Comparison of ENCODE assay signal across 14 cellular contexts in the genomic region with DNA sequence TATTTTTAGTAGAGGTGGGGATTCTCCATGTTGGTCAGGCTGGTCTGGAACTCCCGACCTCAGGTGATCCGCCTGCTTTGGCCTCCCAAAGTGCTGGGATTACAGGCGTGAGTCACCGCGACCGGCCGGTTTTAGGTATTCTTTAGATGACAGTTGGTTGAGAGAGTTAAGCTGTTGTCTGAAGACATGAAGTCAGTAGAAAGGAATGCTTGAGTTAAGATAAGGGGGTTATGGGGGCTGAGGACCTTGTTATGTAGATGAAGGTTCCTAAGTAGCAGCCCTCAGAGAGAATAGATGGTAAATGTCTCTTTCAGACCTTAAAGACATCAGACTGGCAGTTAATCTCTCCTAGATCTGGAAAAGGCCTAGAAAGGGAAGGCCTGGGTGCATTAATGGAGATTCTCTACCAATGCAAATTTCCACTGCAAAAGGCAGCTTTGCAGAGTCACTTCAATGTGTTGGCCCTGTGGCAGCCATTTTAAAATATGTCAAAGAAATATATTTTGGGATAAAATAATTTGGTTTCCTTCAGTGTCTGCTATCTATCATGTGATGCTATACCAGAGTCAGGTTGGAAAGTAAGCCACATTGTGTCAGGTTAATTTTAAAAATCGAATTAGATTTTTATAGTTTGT. TPM values are rescaled to one million over a fixed set of nuclear protein-coding genes. Genes with fewer than 3 reads are reported as not detected.
DNase-seq lines count a peak whose midpoint lies in the region; ATAC-seq and TF ChIP-seq lines count a peak whose summit lies in the region.
"Had no signal": no experiment of that assay in that cellular context is flagged by ENCODE, and none has a peak within 500 bp of the region (broad histone marks: within the 10 kb centered on the region; RNA-seq: fewer than 3 reads in every experiment).

No MANE protein-coding gene starts in this region.

- H3K36me3 ChIP-seq in brain microvascular endothelial cell (replicated peaks) (peaks cover 2% of the 10 kb centered on the region), upper lobe of left lung (no peaks in the 10 kb centered on the region), right lobe of liver (no peaks in the 10 kb centered on the region)
- H3K36me3 ChIP-seq: colonic mucosa had no signal

- H3K9me3 ChIP-seq in upper lobe of left lung (no peaks in the 10 kb centered on the region), right lobe of liver (no peaks in the 10 kb centered on the region)
- H3K9me3 ChIP-seq: colonic mucosa had no signal

- 77 to 84% methylated on average over 8 of the region's 8 CpGs for whole genome bisulfite sequencing in upper lobe of left lung, 2 donors
- WGBS in right lobe of liver (ENCODE audit: insufficient coverage, low coverage, low lambda C conversion rate, missing lambda C conversion rate): 54% methylated on average over 8 of the region's 8 CpGs

- no peak for TF ChIP-seq EP300 in upper lobe of left lung (IDR thresholded peaks at IDR 0.05)

- DNase-seq in Caki2 (ENCODE audit: low read depth) (peak; percentile 23), LHCN-M2 (ENCODE audit: low read depth) (peak; percentile 20), brain microvascular endothelial cell (peak; percentile 77), iPS-NIHi11 (ENCODE audit: low spot score) (peak; percentile 27), upper lobe of left lung (no peak), activated gamma-delta T cell treated with Interleukin-2 at 50 U/mL for 16 hours (no peak), right lobe of liver (no peak)
- DNase-seq: activated naive CD8-positive, alpha-beta T cell treated with anti-CD3 and anti-CD28 coated beads, Interleukin-2, amount 10 ng/mL, durations not matched to agents 7 days and 5 days; colonic mucosa; kidney; NCI-H2081; NK-92 treated with Interleukin-12 subunit alpha and Interleukin-12 subunit beta, amount 100 ng/mL, for 24 hours had no signal

- intact Hi-C loops in right lobe of liver (cut with DNase I): no loop called here

- in situ Hi-C loops in Caki2 (cut with HindIII; ENCODE audit: low pct_unique_long_range_greater_than_20kb, low sequenced_read_pairs) (no loop called here), brain microvascular endothelial cell (cut with HindIII; ENCODE audit: low pct_ligation_motif_present, low sequenced_read_pairs) (no loop called here)

- H3K4me3 ChIP-seq in brain microvascular endothelial cell (ENCODE audit: low read depth, low read length) (no peak overlapping the region), upper lobe of left lung (no peak overlapping the region), right lobe of liver (no peak overlapping the region)
- H3K4me3 ChIP-seq: colonic mucosa had no signal

- ATAC-seq in upper lobe of left lung (ENCODE audit: low FRiP score in 2 of 2) (no peak), HG02588 (IDR thresholded peaks at IDR 0.05; ENCODE audit: unreplicated experiment) (no peak), right lobe of liver (no peak)
- ATAC-seq: activated CD4-positive, CD25-positive, alpha-beta regulatory T cell treated with anti-CD3 and anti-CD28 coated beads, Interleukin-2, amount 50 U/mL, for 24 hours had no signal

- no peaks in the 10 kb centered on the region for H3K27me3 ChIP-seq in brain microvascular endothelial cell (replicated peaks)
- H3K27me3 ChIP-seq in upper lobe of left lung: no peaks in the 10 kb centered on the region
- peaks cover 0 to 4% of the 10 kb centered on the region in 2 donors for H3K27me3 ChIP-seq in right lobe of liver
- H3K27me3 ChIP-seq: colonic mucosa had no signal

- TF ChIP-seq CTCF in brain microvascular endothelial cell (IDR thresholded peaks at IDR 0.05; ENCODE audit: low read depth, low read length, missing control alignments): no peak
- no peak for TF ChIP-seq CTCF in upper lobe of left lung (IDR thresholded peaks at IDR 0.05)
- TF ChIP-seq CTCF in right lobe of liver (IDR thresholded peaks at IDR 0.05): no peak

- peaks cover 0 to 2% (median 1%) of the 10 kb centered on the region in 4 donors for H3K4me1 ChIP-seq in upper lobe of left lung
- no peaks in the 10 kb centered on the region for H3K4me1 ChIP-seq in right lobe of liver
- H3K4me1 ChIP-seq: colonic mucosa had no signal

- H3K27ac ChIP-seq in brain microvascular endothelial cell: peak overlapping the region; percentile 78
- no peak overlapping the region for H3K27ac ChIP-seq in upper lobe of left lung
- H3K27ac ChIP-seq in right lobe of liver: no peak overlapping the region
- H3K27ac ChIP-seq: colonic mucosa had no signal

- TF ChIP-seq POLR2A in upper lobe of left lung (IDR thresholded peaks at IDR 0.05): no peak
- TF ChIP-seq POLR2A in right lobe of liver (IDR thresholded peaks at IDR 0.05): no peak

RNA-seq across cellular contexts. Expression of a gene that starts 6.4 kb away (rescaled TPM):
- total RNA-seq in Caki2 (2014; rRNA removed; shearing (Covaris generic); ENCODE audit: low replicate concordance): 1.2 and 2.4 TPM in 2 replicates
- 2.2 and 6.9 TPM in 2 replicates for total RNA-seq in LHCN-M2 (2014; rRNA removed)
- polyA plus RNA-seq in LHCN-M2 (2012): 1.1 TPM
- 10 to 100 TPM in 1 of 6 donors, 1 to 10 TPM in 5; 3.0 to 11.5 (median 4.0) TPM for total RNA-seq in upper lobe of left lung
- total RNA-seq in right lobe of liver: 1 to 10 TPM in 5 of 6 experiments, under 1 TPM in 1; 0.86 to 3.1 (median 2.2) TPM

RNA-seq across cellular contexts. Expression of a gene that starts 22.0 kb away (rescaled TPM):
- 26.9 and 27.1 TPM in 2 replicates for total RNA-seq in Caki2 (2014; rRNA removed; shearing (Covaris generic); ENCODE audit: low replicate concordance)
- total RNA-seq in LHCN-M2 (2014; rRNA removed): 8.8 and 11.2 TPM in 2 replicates
- polyA plus RNA-seq in LHCN-M2 (2012): 4.8 TPM
- 10 to 100 TPM in 2 of 6 donors, 1 to 10 TPM in 4; 5.3 to 14.7 (median 9.1) TPM for total RNA-seq in upper lobe of left lung
- total RNA-seq in right lobe of liver: 1 to 10 TPM; 4.8 to 7.1 (median 5.7) TPM

Comparison
In these comparisons a context has a peak if more than half of its experiments do, and no peak if none do; other contexts are left out.
1. DNase-seq: peak in Caki2 (single experiment), LHCN-M2 (single experiment), brain microvascular endothelial cell (single experiment) and iPS-NIHi11 (single experiment); none in upper lobe of left lung (0 of 2), activated gamma-delta T cell treated with Interleukin-2 at 50 U/mL for 16 hours (single experiment) and right lobe of liver (0 of 3).